In genomic region chr10:66927271-66927950, GRCh38 we compare ENCODE assay signal across 23 cellular contexts. TPM values are rescaled to one million over a fixed set of nuclear protein-coding genes. Genes with fewer than 3 reads are reported as not detected.
DNase-seq lines count a peak whose midpoint lies in the region; ATAC-seq and TF ChIP-seq lines count a peak whose summit lies in the region.
"Had no signal": no experiment of that assay in that cellular context is flagged by ENCODE, and none has a peak within 500 bp of the region (broad histone marks: within the 10 kb centered on the region; RNA-seq: fewer than 3 reads in every experiment).

No MANE protein-coding gene starts in this region.

- intact Hi-C loops in body of pancreas (cut with DNase I): no loop called here

- H3K27me3 ChIP-seq in HAP-1 (ENCODE audit: low read depth) (no peaks in the 10 kb centered on the region), MG63 (peaks cover 45% of the 10 kb centered on the region), body of pancreas (peaks cover 4 to 10% of the 10 kb centered on the region in 2 donors)
- H3K27me3 ChIP-seq: ascending aorta, testis had no signal

- ATAC-seq in body of pancreas (no peak), GM18498 (IDR thresholded peaks at IDR 0.05; ENCODE audit: unreplicated experiment) (no peak)
- ATAC-seq: GM12878; naive thymus-derived CD8-positive, alpha-beta T cell had no signal

- H3K9me3 ChIP-seq in HAP-1: no peaks in the 10 kb centered on the region
- H3K9me3 ChIP-seq in MG63: no peaks in the 10 kb centered on the region
- H3K9me3 ChIP-seq in body of pancreas: no peaks in the 10 kb centered on the region
- H3K9me3 ChIP-seq: ascending aorta, right lobe of liver, testis had no signal

- in situ Hi-C loops in HAP-1 (cut with MboI; ENCODE audit: low sequenced_read_pairs): loop anchor here (25.0 kb wide), 1 partner anchor 585 kb away; no protein-coding TSS in a partner anchor

- peak; percentile 15 to 22 for DNase-seq in HAP-1 (ENCODE audit: low spot score in 2 of 2)
- DNase-seq in cerebellum (ENCODE audit: low spot score): peak; percentile 38
- DNase-seq in medulla oblongata (ENCODE audit: extremely low spot score): peak; percentile 55
- DNase-seq in skeletal muscle cell (ENCODE audit: low read depth): no peak
- no peak for DNase-seq in MG63
- DNase-seq in body of pancreas: no peak
- no peak for DNase-seq in AG20443 (ENCODE audit: low spot score)
- DNase-seq: activated CD4-positive, alpha-beta T cell treated with anti-CD3 and anti-CD28 coated beads, Interleukin-2, amount 10 ng/mL, durations not matched to agents 7 days and 5 days; activated naive CD4-positive, alpha-beta T cell treated with Interleukin-2 at 50 U/mL for 16 hours; COR-L47; HCEC 1CT; MM.1S; naive thymus-derived CD8-positive, alpha-beta T cell; NCI-H187; NCI-H748 treated with DMSO at 0.1 percent for 48 hours had no signal

- WGBS in body of pancreas, 2 donors: 51 to 73% methylated on average over 11 of the region's 11 CpGs

- no peak overlapping the region for H3K27ac ChIP-seq in body of pancreas
- H3K27ac ChIP-seq: ascending aorta, right lobe of liver had no signal

- peak overlapping the region; percentile 38 for H3K4me3 ChIP-seq in HAP-1
- H3K4me3 ChIP-seq in skeletal muscle cell (ENCODE audit: low read depth, low read length): peak overlapping the region; percentile 36
- H3K4me3 ChIP-seq in MG63: no peak overlapping the region
- H3K4me3 ChIP-seq in body of pancreas: no peak overlapping the region
- H3K4me3 ChIP-seq: GM12878, right lobe of liver had no signal

- H3K4me1 ChIP-seq in HAP-1 (peaks cover 29% of the 10 kb centered on the region), body of pancreas (peaks cover 9% of the 10 kb centered on the region)

- TF ChIP-seq CTCF in body of pancreas (IDR thresholded peaks at IDR 0.05): no peak

- TF ChIP-seq POLR2A in body of pancreas (IDR thresholded peaks at IDR 0.05): no peak

- H3K36me3 ChIP-seq in HAP-1 (replicated peaks) (no peaks in the 10 kb centered on the region), MG63 (no peaks in the 10 kb centered on the region), body of pancreas (replicated peaks in 1 of 2; ENCODE audit: insufficient read depth in 1 of 2, low read depth in 2 of 2) (no peaks in the 10 kb centered on the region)
- H3K36me3 ChIP-seq: ascending aorta, right lobe of liver had no signal

RNA-seq across cellular contexts. Expression of gene LRRTM3, which starts 1.6 kb away (rescaled TPM):
- 17.1 TPM for total RNA-seq in cerebellum
- total RNA-seq in MG63 (2014; rRNA removed; shearing (Covaris generic); ENCODE audit: low replicate concordance): not detected in 2 replicates
- total RNA-seq in body of pancreas: 1 to 10 TPM; 1.3 TPM
- total RNA-seq: activated CD4-positive, alpha-beta T cell treated with anti-CD3 and anti-CD28 coated beads, Interleukin-2, amount 10 ng/mL, durations not matched to agents 7 days and 5 days; ascending aorta; dermis microvascular lymphatic vessel endothelial cell; GM12878; HT-29; liver; naive thymus-derived CD8-positive, alpha-beta T cell; right lobe of liver had no signal

Comparison
In these comparisons a context has a peak if more than half of its experiments do, and no peak if none do; other contexts are left out.
1. DNase-seq: peak in HAP-1 (2 of 2), cerebellum (single experiment) and medulla oblongata (single experiment); none in skeletal muscle cell (single experiment), MG63 (single experiment), body of pancreas (0 of 4) and AG20443 (single experiment).
2. H3K4me3 ChIP-seq: peak in HAP-1 (single experiment) and skeletal muscle cell (single experiment); none in MG63 (single experiment) and body of pancreas (0 of 2).